1 cellular context compared by ENCODE assay signal in genomic region chr6:34791164-34791841, GRCh38.
A peak's percentile ranks its signal among the peaks of the same experiment; 100 is the strongest.
TF ChIP-seq lines count a peak whose summit lies in the region.

No MANE protein-coding gene starts in this region.

TF ChIP-seq in HepG2, 621 proteins besides CTCF, POLR2A, EP300 and RAD21 (continued from another document and continues in another):
- TF ChIP-seq ZFP91 (CRISPR knock-in tag; IDR thresholded peaks at IDR 0.05; ENCODE audit: borderline replicate concordance): no peak; the same call in 1 of the 2 replicates
- TF ChIP-seq ZSCAN9 (CRISPR knock-in tag; IDR thresholded peaks at IDR 0.05; ENCODE audit: borderline replicate concordance): 0 out of 2 replicates have a peak, but pooled peaks have one; percentile 70
- TF ChIP-seq ZNF563 (CRISPR knock-in tag; IDR thresholded peaks at IDR 0.05): no peak
- TF ChIP-seq RERE (CRISPR knock-in tag; IDR thresholded peaks at IDR 0.05; ENCODE audit: low read depth): no peak
- TF ChIP-seq HHEX (CRISPR knock-in tag; IDR thresholded peaks at IDR 0.05): no peak
- TF ChIP-seq ZNF816 (CRISPR knock-in tag; IDR thresholded peaks at IDR 0.05; ENCODE audit: borderline replicate concordance): no peak
- TF ChIP-seq SPEN (CRISPR knock-in tag; IDR thresholded peaks at IDR 0.05; ENCODE audit: low read depth): no peak
- TF ChIP-seq MAFK (conservative IDR thresholded peaks at IDR 0.05 in 1 of 2, IDR thresholded peaks at IDR 0.05 in 1 of 2; ENCODE audit: low read length in 2 of 2): no peak
- TF ChIP-seq JUNB (CRISPR knock-in tag; IDR thresholded peaks at IDR 0.05; ENCODE audit: borderline replicate concordance): no peak
- no peak for TF ChIP-seq FLYWCH1 (CRISPR knock-in tag; IDR thresholded peaks at IDR 0.05)
- TF ChIP-seq ZNF549 (CRISPR knock-in tag; IDR thresholded peaks at IDR 0.05): no peak
- TF ChIP-seq ZNF251 (CRISPR knock-in tag; IDR thresholded peaks at IDR 0.05): no peak
- no peak for TF ChIP-seq ZNF543 (CRISPR knock-in tag; IDR thresholded peaks at IDR 0.05)
- TF ChIP-seq HNF1B (CRISPR knock-in tag; IDR thresholded peaks at IDR 0.05): 0 out of 2 replicates have a peak, but pooled peaks have one; percentile 36
- TF ChIP-seq ZNF780A (CRISPR knock-in tag; IDR thresholded peaks at IDR 0.05): no peak
- 0 out of 2 replicates have a peak, but pooled peaks have one; percentile 45 for TF ChIP-seq ZNF740 (CRISPR knock-in tag; IDR thresholded peaks at IDR 0.05)
- peak; percentile 22; the same call in 1 of the 2 replicates for TF ChIP-seq RXRB (CRISPR knock-in tag; IDR thresholded peaks at IDR 0.05; ENCODE audit: borderline replicate concordance)
- peak; percentile 79; the same call in 1 of the 2 replicates for TF ChIP-seq ETV6 (CRISPR knock-in tag; conservative IDR thresholded peaks at IDR 0.05)
- TF ChIP-seq KDM6A (CRISPR knock-in tag; IDR thresholded peaks at IDR 0.05; ENCODE audit: low read depth): no peak
- TF ChIP-seq ZMAT5 (CRISPR knock-in tag; IDR thresholded peaks at IDR 0.05; ENCODE audit: borderline replicate concordance, low read depth): no peak
- TF ChIP-seq NR3C1 (CRISPR knock-in tag; IDR thresholded peaks at IDR 0.05): no peak
- TF ChIP-seq THAP11 (CRISPR knock-in tag; IDR thresholded peaks at IDR 0.05): 0 out of 2 replicates have a peak, but pooled peaks have one; percentile 8
- TF ChIP-seq TFDP2 (CRISPR knock-in tag; IDR thresholded peaks at IDR 0.05): no peak
- TF ChIP-seq SMAD3 (CRISPR knock-in tag; IDR thresholded peaks at IDR 0.05): no peak; the same call in 1 of the 2 replicates
- TF ChIP-seq IRF1 (CRISPR knock-in tag; IDR thresholded peaks at IDR 0.05; ENCODE audit: low read depth): no peak
- no peak for TF ChIP-seq ZBTB7A (CRISPR knock-in tag; IDR thresholded peaks at IDR 0.05)
- no peak for TF ChIP-seq ZSCAN31 (CRISPR knock-in tag; IDR thresholded peaks at IDR 0.05; ENCODE audit: low read depth)
- 0 out of 2 replicates have a peak, but pooled peaks have one; percentile 55 for TF ChIP-seq EED (CRISPR knock-in tag; IDR thresholded peaks at IDR 0.05)
- no peak for TF ChIP-seq ZNF569 (CRISPR knock-in tag; IDR thresholded peaks at IDR 0.05; ENCODE audit: borderline replicate concordance)
- no peak for TF ChIP-seq EZH2 (conservative IDR thresholded peaks at IDR 0.05; ENCODE audit: low read depth, low read length)
- no peak for TF ChIP-seq PLSCR1 (CRISPR knock-in tag; IDR thresholded peaks at IDR 0.05; ENCODE audit: borderline replicate concordance)
- no peak for TF ChIP-seq ZFP1 (CRISPR knock-in tag; IDR thresholded peaks at IDR 0.05)
- peak; percentile 49; the same call in 1 of the 2 replicates for TF ChIP-seq RARA (CRISPR knock-in tag; IDR thresholded peaks at IDR 0.05)
- no peak for TF ChIP-seq ZNF776 (CRISPR knock-in tag; IDR thresholded peaks at IDR 0.05)
- TF ChIP-seq ZBTB40 (IDR thresholded peaks at IDR 0.05): no peak
- TF ChIP-seq ZBTB40 (CRISPR knock-in tag; IDR thresholded peaks at IDR 0.05): no peak; the same call in 1 of the 2 replicates
- no peak for TF ChIP-seq AKAP8 (CRISPR knock-in tag; IDR thresholded peaks at IDR 0.05)
- TF ChIP-seq ZNF235 (CRISPR knock-in tag; IDR thresholded peaks at IDR 0.05; ENCODE audit: borderline replicate concordance): no peak; the same call in 1 of the 2 replicates
